In the genomic region with DNA sequence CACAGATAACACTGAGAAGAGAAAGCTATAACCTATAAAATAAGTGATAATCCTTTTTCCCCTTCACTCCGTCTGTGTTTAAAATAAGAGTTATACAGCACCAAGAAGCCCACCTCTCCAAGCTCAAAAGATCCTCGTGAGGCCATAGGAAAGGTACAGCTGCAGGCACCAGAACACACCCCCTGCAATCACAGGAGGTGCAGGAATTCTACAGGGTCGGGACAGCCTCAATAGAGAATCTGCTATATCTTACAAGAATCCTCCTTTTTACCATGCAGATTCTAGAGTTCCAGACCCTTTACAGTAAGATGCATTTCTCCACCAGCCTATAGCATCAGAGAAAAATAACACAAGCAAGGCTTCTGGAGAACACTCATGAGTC, we compare ENCODE assay signal across 16 cellular contexts. TPM values are rescaled to one million over a fixed set of nuclear protein-coding genes. Genes with fewer than 3 reads are reported as not detected.
A peak's percentile ranks its signal among the peaks of the same experiment; 100 is the strongest.
DNase-seq lines count a peak whose midpoint lies in the region; ATAC-seq and TF ChIP-seq lines count a peak whose summit lies in the region.
"Had no signal": no experiment of that assay in that cellular context is flagged by ENCODE, and none has a peak within 500 bp of the region (broad histone marks: within the 10 kb centered on the region; RNA-seq: fewer than 3 reads in every experiment).

No MANE protein-coding gene starts in this region.

- no peaks in the 10 kb centered on the region for H3K36me3 ChIP-seq in HCT116 (ENCODE audit: control insufficient read depth in 1 of 2, insufficient read depth in 2 of 2, low read length in 2 of 2)
- no peaks in the 10 kb centered on the region for H3K36me3 ChIP-seq in SJSA1
- no peaks in the 10 kb centered on the region for H3K36me3 ChIP-seq in fibroblast of lung (ENCODE audit: control insufficient read depth, insufficient read depth, low read length)
- H3K36me3 ChIP-seq in transverse colon: no peaks in the 10 kb centered on the region
- H3K36me3 ChIP-seq: BE2C, heart right ventricle had no signal

- no peaks in the 10 kb centered on the region for H3K9me2 ChIP-seq in HCT116 (ENCODE audit: insufficient read depth)

- no peaks in the 10 kb centered on the region for H3K9me3 Mint-ChIP-seq in progenitor cell of endocrine pancreas (ENCODE audit: low read depth)
- H3K9me3 Mint-ChIP-seq: activated naive CD4-positive, alpha-beta T cell treated with anti-CD3 and anti-CD28 coated beads for 36 hours; natural killer cell had no signal

- H3K79me2 ChIP-seq in HCT116 (ENCODE audit: insufficient read depth, low read length): no peaks in the 10 kb centered on the region
- no peaks in the 10 kb centered on the region for H3K79me2 ChIP-seq in fibroblast of lung (ENCODE audit: control insufficient read depth, insufficient read depth, low read length)

- CTCF ChIA-PET in HCT116 (lab: Charles Lee): interaction anchor here (0.9 to 2.7 kb wide), 4 partner anchors 12 to 198 kb away, joined by 3 to 8 read pairs (median 4); no protein-coding TSS in a partner anchor

- peaks cover 12% of the 10 kb centered on the region for H3K4me1 Mint-ChIP-seq in progenitor cell of endocrine pancreas (ENCODE audit: low read depth)

- DNase-seq in HCT116 (ENCODE audit: low read depth, low spot score) (no peak), SJSA1 (ENCODE audit: low read depth in 1 of 2, low spot score in 2 of 2) (no peak), fibroblast of lung (ENCODE audit: low read depth in 2 of 2) (no peak), progenitor cell of endocrine pancreas (ENCODE audit: low spot score, unreplicated experiment) (no peak), transverse colon (no peak), iPS-NIHi11 (ENCODE audit: low spot score) (no peak), DMS114 treated with DMSO at 0.1 percent for 48 hours (lab: John Stamatoyannopoulos, UW; ENCODE audit: unreplicated experiment) (no peak)
- no peak for DNase-seq in stimulated activated CD4-positive, alpha-beta T cell treated with anti-CD3 and anti-CD28 coated beads, Interleukin-2, amount 100 ng/mL, for 48 hours
- DNase-seq: activated CD4-positive, alpha-beta T cell treated with anti-CD3 and anti-CD28 coated beads for 1 hour; activated CD8-positive, alpha-beta memory T cell treated with anti-CD3 and anti-CD28 coated beads, Interleukin-2, amount 50 U/mL, for 48 hours; cortex of kidney; natural killer cell had no signal

- H3K36me3 Mint-ChIP-seq in progenitor cell of endocrine pancreas (ENCODE audit: insufficient read depth): no peaks in the 10 kb centered on the region
- H3K36me3 Mint-ChIP-seq: natural killer cell had no signal

- H3K4me3 Mint-ChIP-seq in progenitor cell of endocrine pancreas (ENCODE audit: low read depth): no peak overlapping the region
- H3K4me3 Mint-ChIP-seq: activated naive CD4-positive, alpha-beta T cell treated with anti-CD3 and anti-CD28 coated beads for 36 hours; natural killer cell had no signal

- no peak for TF ChIP-seq RAD21 in HCT116 (IDR thresholded peaks at IDR 0.05; ENCODE audit: low read depth)

- H3K9me3 ChIP-seq in HCT116 (ENCODE audit: control insufficient read depth in 1 of 2, insufficient read depth in 1 of 2, low read depth in 1 of 2, low read length in 2 of 2) (no peaks in the 10 kb centered on the region), SJSA1 (replicated peaks) (no peaks in the 10 kb centered on the region), fibroblast of lung (ENCODE audit: control insufficient read depth, insufficient read depth, low read depth, low read length) (no peaks in the 10 kb centered on the region), transverse colon (no peaks in the 10 kb centered on the region)
- H3K9me3 ChIP-seq: BE2C, heart right ventricle had no signal

- TSS peak; percentile 63 for BruUV-seq in HCT116 (replicated peaks; lab: Mats Ljungman, UMichigan)

- WGBS in transverse colon (ENCODE audit: low coverage in 1 of 2), 2 donors: 52 to 58% methylated on average over 2 to 3 of the region's 3 CpGs

- intact Hi-C loops in HCT116 (cut with micrococcal nuclease): loop anchor here (1.0 to 10.0 kb wide), 8 partner anchors 53 to 630 kb away; a partner anchor contains a TSS
- intact Hi-C loops in transverse colon (cut with DNase I; ENCODE audit: low total_unique reads): no loop called here

- in situ Hi-C loops in transverse colon (cut with MboI; ENCODE audit: low pct_ligation_motif_present in 1 of 4, low pct_unique_long_range_greater_than_20kb in 1 of 4, low sequenced_read_pairs in 3 of 4): loop anchor here in 1 of 4 donors (10.0 kb wide), 1 partner anchor 192 kb away; no protein-coding TSS in a partner anchor

- RAD21 ChIA-PET in HCT116 (lab: Charles Lee; ENCODE audit: low non-redundant PET in 1 of 2, low total read pairs in 2 of 2, uncharacterized antibody in 2 of 2, unreplicated experiment in 2 of 2): interaction anchor here in 1 of 2 experiments (0.5 to 0.9 kb wide), 2 partner anchors 56 to 313 kb away, joined by 3 to 5 read pairs; no protein-coding TSS in a partner anchor

- H4K20me1 ChIP-seq in HCT116 (ENCODE audit: insufficient read depth) (no peaks in the 10 kb centered on the region), fibroblast of lung (ENCODE audit: control insufficient read depth, extremely low read depth, insufficient read depth, low read length) (no peaks in the 10 kb centered on the region)

- TF ChIP-seq POLR2A in HCT116 (IDR thresholded peaks at IDR 0.05; ENCODE audit: borderline replicate concordance, extremely low read depth, insufficient read depth, insufficient read length): no peak
- no peak for TF ChIP-seq POLR2A in transverse colon (IDR thresholded peaks at IDR 0.05)

- H3K4me3 ChIP-seq in HCT116 (replicated peaks in 1 of 2; ENCODE audit: low read depth in 1 of 2, low read length in 2 of 2): peak overlapping the region in 1 of 2 experiments; percentile 9; a peak in 1 of 4 replicates
- no peak overlapping the region for H3K4me3 ChIP-seq in SJSA1
- no peak overlapping the region for H3K4me3 ChIP-seq in fibroblast of lung (replicated peaks in 1 of 4; ENCODE audit: control extremely low read depth in 1 of 4, insufficient read depth in 1 of 4, low read depth in 3 of 4, low read length in 4 of 4)
- no peak overlapping the region for H3K4me3 ChIP-seq in transverse colon
- H3K4me3 ChIP-seq: heart right ventricle had no signal

- H3K9ac ChIP-seq in HCT116 (ENCODE audit: low read length) (peak overlapping the region; percentile 24), fibroblast of lung (ENCODE audit: insufficient read depth, low read length) (no peak overlapping the region)

- POLR2A ChIA-PET in HCT116 (lab: Charles Lee): interaction anchor here (2.3 kb wide), 1 partner anchor 12 kb away, joined by 12 read pairs; no protein-coding TSS in a partner anchor

- TF ChIP-seq EP300 in transverse colon (IDR thresholded peaks at IDR 0.05; ENCODE audit: low read depth): no peak

- H3K27me3 Mint-ChIP-seq in progenitor cell of endocrine pancreas: no peaks in the 10 kb centered on the region

- peak overlapping the region; percentile 43 for H3K27ac Mint-ChIP-seq in progenitor cell of endocrine pancreas
- H3K27ac Mint-ChIP-seq: activated naive CD4-positive, alpha-beta T cell treated with anti-CD3 and anti-CD28 coated beads for 36 hours; natural killer cell had no signal

- no peak overlapping the region for H2AFZ ChIP-seq in HCT116 (ENCODE audit: low read depth, low read length, poor library complexity, severe bottlenecking)
- no peak overlapping the region for H2AFZ ChIP-seq in fibroblast of lung (ENCODE audit: low read length)

- TF ChIP-seq CTCF in HCT116 (IDR thresholded peaks at IDR 0.05 in 2 of 3, conservative IDR thresholded peaks at IDR 0.05 in 1 of 3; ENCODE audit: borderline replicate concordance in 1 of 3, insufficient read depth in 1 of 3, low read depth in 2 of 3, low read length in 2 of 3) (no peak), fibroblast of lung (conservative IDR thresholded peaks at IDR 0.05 in 1 of 2, IDR thresholded peaks at IDR 0.05 in 1 of 2; ENCODE audit: low read depth in 1 of 2, low read length in 2 of 2) (no peak), progenitor cell of endocrine pancreas (IDR thresholded peaks at IDR 0.05; ENCODE audit: unreplicated experiment) (no peak), transverse colon (IDR thresholded peaks at IDR 0.05) (no peak)

- H3K27ac ChIP-seq in HCT116 (ENCODE audit: low read depth, low read length) (no peak overlapping the region), SJSA1 (peak overlapping the region; percentile 11; the same call in 1 of the 2 replicates), fibroblast of lung (ENCODE audit: insufficient read depth, low read length) (no peak overlapping the region), transverse colon (peak overlapping the region in 1 of 4 donors; percentile 35)

- peak overlapping the region; percentile 61 for H3K4me2 ChIP-seq in HCT116 (ENCODE audit: low read length)
- peak overlapping the region; percentile 46 for H3K4me2 ChIP-seq in fibroblast of lung (ENCODE audit: extremely low read depth, insufficient read depth, low read length)

- H3K27me3 ChIP-seq in HCT116 (ENCODE audit: insufficient read depth, low read length) (no peaks in the 10 kb centered on the region), SJSA1 (replicated peaks) (no peaks in the 10 kb centered on the region; the same call in 1 of the 2 replicates), fibroblast of lung (ENCODE audit: control insufficient read depth, insufficient read depth, low read length) (no peaks in the 10 kb centered on the region), transverse colon (no peaks in the 10 kb centered on the region)
- H3K27me3 ChIP-seq: heart right ventricle had no signal

- ATAC-seq in HCT116: peak; percentile 6; the same call in 1 of the 2 replicates

- peaks cover 34 to 65% of the 10 kb centered on the region in 2 experiments for H3K4me1 ChIP-seq in HCT116 (ENCODE audit: control insufficient read depth in 1 of 2, insufficient read depth in 2 of 2, low read length in 2 of 2)
- peaks cover 19% of the 10 kb centered on the region for H3K4me1 ChIP-seq in SJSA1 (replicated peaks)
- H3K4me1 ChIP-seq in fibroblast of lung (ENCODE audit: control insufficient read depth, extremely low read depth, insufficient read depth, low read length): no peaks in the 10 kb centered on the region
- peaks cover 0 to 15% (median 5%) of the 10 kb centered on the region in 4 donors for H3K4me1 ChIP-seq in transverse colon
- H3K4me1 ChIP-seq: BE2C had no signal

TF ChIP-seq in HCT116, 20 proteins besides CTCF, POLR2A, EP300 and RAD21:
- TF ChIP-seq CEBPB (IDR thresholded peaks at IDR 0.05; ENCODE audit: low read depth) (0 out of 2 replicates have a peak, but pooled peaks have one; percentile 8), JUND (IDR thresholded peaks at IDR 0.05) (no peak), SIN3A (IDR thresholded peaks at IDR 0.05; ENCODE audit: low read depth) (no peak)
TF ChIP-seq in HCT116: peak in this region for 1.

RNA-seq across cellular contexts. Expression of a gene that starts 5.0 kb away (rescaled TPM):
- total RNA-seq in HCT116 (2021; ENCODE audit: unreplicated experiment) (39.6 TPM), fibroblast of lung (not detected in 2 replicates), progenitor cell of endocrine pancreas (0.12 and 0.93 TPM in 2 replicates), transverse colon (1 to 10 TPM in 1 of 4 donors, under 1 TPM in 1, not detected in 2; 0.64 to 1.2 TPM)
- 23.0 and 35.4 TPM in 2 replicates for polyA plus RNA-seq in HCT116 (2012)
- not detected in 2 replicates for total RNA-seq in SJSA1 (2014; rRNA removed; shearing (Covaris generic))
- not detected in 2 replicates for polyA plus RNA-seq in fibroblast of lung
- not detected in 2 replicates for polyA plus RNA-seq in fibroblast of lung (2012)
- polyA minus RNA-seq in fibroblast of lung (ENCODE audit: low replicate concordance): not detected in 2 replicates
- total RNA-seq: activated naive CD4-positive, alpha-beta T cell treated with anti-CD3 and anti-CD28 coated beads for 36 hours; heart right ventricle; natural killer cell; subcutaneous adipose tissue had no signal
- polyA plus RNA-seq: heart right ventricle had no signal

Comparison
In these comparisons a context has a peak if more than half of its experiments do, and no peak if none do; other contexts are left out.
1. RNA of a gene that starts 5.0 kb away (total RNA-seq): 39.6 TPM in HCT116 (single experiment); 0.64 to 1.2 TPM in transverse colon, 0.12 to 0.93 TPM in progenitor cell of endocrine pancreas, not detected in SJSA1 and not detected in fibroblast of lung; every median in the first group is over 10 times any median in the second.